Comparison of ENCODE assay signal across 12 cellular contexts in genomic region chrX:13120017-13120416, GRCh38.
A peak's percentile ranks its signal among the peaks of the same experiment; 100 is the strongest.
DNase-seq lines count a peak whose midpoint lies in the region; ATAC-seq and TF ChIP-seq lines count a peak whose summit lies in the region.
"Had no signal": no experiment of that assay in that cellular context is flagged by ENCODE, and none has a peak within 500 bp of the region (broad histone marks: within the 10 kb centered on the region; RNA-seq: fewer than 3 reads in every experiment).

No MANE protein-coding gene starts in this region.

- DNase-seq in SJSA1 (ENCODE audit: low read depth in 1 of 2, low spot score in 2 of 2) (peak; percentile 56 to 61), fibroblast of lung (ENCODE audit: low read depth in 2 of 2) (peak; percentile 33 to 73), thoracic aorta (ENCODE audit: low spot score) (no peak), foreskin melanocyte (no peak), immature natural killer cell (no peak)
- DNase-seq: activated CD4-positive, alpha-beta memory T cell treated with anti-CD3 and anti-CD28 coated beads for 36 hours; activated naive CD8-positive, alpha-beta T cell treated with anti-CD3 and anti-CD28 coated beads, Interleukin-2, amount 10 ng/mL, durations not matched to agents 7 days and 5 days; MM.1S had no signal

- H3K79me2 ChIP-seq in fibroblast of lung (ENCODE audit: control insufficient read depth, insufficient read depth, low read length) = no peaks in the 10 kb centered on the region

- H3K36me3 Mint-ChIP-seq in immature natural killer cell = peaks cover 0 to 7% (median 7%) of the 10 kb centered on the region in 3 donors

- H2AFZ ChIP-seq in fibroblast of lung (ENCODE audit: low read length) = no peak overlapping the region

- peak overlapping the region; percentile 48 for H3K4me2 ChIP-seq in fibroblast of lung (ENCODE audit: extremely low read depth, insufficient read depth, low read length)

- H3K4me3 Mint-ChIP-seq in immature natural killer cell = no peak overlapping the region
- H3K4me3 Mint-ChIP-seq: activated CD4-positive, alpha-beta memory T cell treated with anti-CD3 and anti-CD28 coated beads for 36 hours; activated naive CD8-positive, alpha-beta T cell treated with anti-CD3 and anti-CD28 coated beads, Interleukin-2, amount 10 ng/mL, durations not matched to agents 7 days and 5 days had no signal

- H3K4me1 Mint-ChIP-seq in immature natural killer cell = peaks cover 34 to 40% of the 10 kb centered on the region in 2 donors

- no peak for TF ChIP-seq CTCF in fibroblast of lung (conservative IDR thresholded peaks at IDR 0.05 in 1 of 2, IDR thresholded peaks at IDR 0.05 in 1 of 2; ENCODE audit: low read depth in 1 of 2, low read length in 2 of 2)
- no peak for TF ChIP-seq CTCF in thoracic aorta (IDR thresholded peaks at IDR 0.05)

- H3K36me3 ChIP-seq in SJSA1 (no peaks in the 10 kb centered on the region), fibroblast of lung (ENCODE audit: control insufficient read depth, insufficient read depth, low read length) (no peaks in the 10 kb centered on the region), mesodermal cell (ENCODE audit: control insufficient read depth, insufficient read depth, low read length) (no peaks in the 10 kb centered on the region), thoracic aorta (no peaks in the 10 kb centered on the region)
- H3K36me3 ChIP-seq: neutrophil had no signal

- peaks cover 0 to 16% (median 12%) of the 10 kb centered on the region in 6 donors for H3K9me3 Mint-ChIP-seq in immature natural killer cell

- H3K27me3 ChIP-seq in SJSA1 (replicated peaks) = no peaks in the 10 kb centered on the region
- H3K27me3 ChIP-seq in fibroblast of lung (ENCODE audit: control insufficient read depth, insufficient read depth, low read length) = no peaks in the 10 kb centered on the region
- no peaks in the 10 kb centered on the region for H3K27me3 ChIP-seq in thoracic aorta (replicated peaks; ENCODE audit: insufficient read depth)
- H3K27me3 ChIP-seq: neutrophil had no signal

- H3K4me1 ChIP-seq in SJSA1 (replicated peaks) (peaks cover 60% of the 10 kb centered on the region), fibroblast of lung (ENCODE audit: control insufficient read depth, extremely low read depth, insufficient read depth, low read length) (no peaks in the 10 kb centered on the region), mesodermal cell (ENCODE audit: control insufficient read depth, insufficient read depth, low read length, poor library complexity, severe bottlenecking) (peaks cover 7% of the 10 kb centered on the region), thoracic aorta (ENCODE audit: control insufficient read depth in 1 of 2, low read depth in 2 of 2) (peaks cover 15 to 51% of the 10 kb centered on the region in 2 donors)

- H3K9ac ChIP-seq in fibroblast of lung (ENCODE audit: insufficient read depth, low read length) = no peak overlapping the region

- H3K27ac ChIP-seq in SJSA1 = peak overlapping the region; percentile 90
- H3K27ac ChIP-seq in fibroblast of lung (ENCODE audit: insufficient read depth, low read length) = peak overlapping the region; percentile 27
- H3K27ac ChIP-seq in mesodermal cell (ENCODE audit: low read depth, low read length, severe bottlenecking) = peak overlapping the region; percentile 57
- peak overlapping the region; percentile 71 for H3K27ac ChIP-seq in thoracic aorta
- H3K27ac ChIP-seq: neutrophil had no signal

- H3K27me3 Mint-ChIP-seq in immature natural killer cell (ENCODE audit: low read depth in 3 of 3) = peaks cover 0 to 16% (median 5%) of the 10 kb centered on the region in 3 donors
- H3K27me3 Mint-ChIP-seq: activated CD4-positive, alpha-beta memory T cell treated with anti-CD3 and anti-CD28 coated beads for 36 hours; activated naive CD8-positive, alpha-beta T cell treated with anti-CD3 and anti-CD28 coated beads, Interleukin-2, amount 10 ng/mL, durations not matched to agents 7 days and 5 days had no signal

- H3K9me3 ChIP-seq in SJSA1 (replicated peaks) (no peaks in the 10 kb centered on the region), fibroblast of lung (ENCODE audit: control insufficient read depth, insufficient read depth, low read depth, low read length) (no peaks in the 10 kb centered on the region), mesodermal cell (ENCODE audit: control insufficient read depth, low read length) (peaks cover 6% of the 10 kb centered on the region), thoracic aorta (no peaks in the 10 kb centered on the region)
- H3K9me3 ChIP-seq: neutrophil had no signal

- H4K20me1 ChIP-seq in fibroblast of lung (ENCODE audit: control insufficient read depth, extremely low read depth, insufficient read depth, low read length) = no peaks in the 10 kb centered on the region

- no peak overlapping the region for H3K27ac Mint-ChIP-seq in immature natural killer cell
- H3K27ac Mint-ChIP-seq: activated CD4-positive, alpha-beta memory T cell treated with anti-CD3 and anti-CD28 coated beads for 36 hours; activated naive CD8-positive, alpha-beta T cell treated with anti-CD3 and anti-CD28 coated beads, Interleukin-2, amount 10 ng/mL, durations not matched to agents 7 days and 5 days had no signal

- ATAC-seq in thoracic aorta (ENCODE audit: insufficient number of reproducible peaks, low FRiP score, low read depth) (no peak), GM21723 (IDR thresholded peaks at IDR 0.05; ENCODE audit: unreplicated experiment) (no peak), GM21390 (IDR thresholded peaks at IDR 0.05; ENCODE audit: unreplicated experiment) (no peak)

- 84% methylated on average over 3 of the region's 7 CpGs; no CpG with 5 or more reads in 1 of the 2 experiments for WGBS in mesodermal cell (ENCODE audit: insufficient coverage in 2 of 2), 2 experiments

- H3K4me3 ChIP-seq in SJSA1 (no peak overlapping the region), fibroblast of lung (replicated peaks in 1 of 4; ENCODE audit: control extremely low read depth in 1 of 4, insufficient read depth in 1 of 4, low read depth in 3 of 4, low read length in 4 of 4) (no peak overlapping the region), mesodermal cell (ENCODE audit: extremely low read depth, insufficient read depth, low read length, poor library complexity, severe bottlenecking) (no peak overlapping the region), thoracic aorta (no peak overlapping the region)

Comparison
In these comparisons a context has a peak if more than half of its experiments do, and no peak if none do; other contexts are left out.
1. DNase-seq: peak in SJSA1 (2 of 2) and fibroblast of lung (2 of 2); none in thoracic aorta (single experiment), foreskin melanocyte (single experiment) and immature natural killer cell (0 of 3).
2. H3K27ac ChIP-seq: peak in every context shown above with its lines; median percentile 90 in SJSA1; 71 in thoracic aorta; 57 in mesodermal cell; 27 in fibroblast of lung.